25 cellular contexts compared by ENCODE assay signal in genomic region chr7:13879143-13879542, GRCh38.
DNase-seq lines count a peak whose midpoint lies in the region; ATAC-seq and TF ChIP-seq lines count a peak whose summit lies in the region.
"Had no signal": no experiment of that assay in that cellular context is flagged by ENCODE, and none has a peak within 500 bp of the region (broad histone marks: within the 10 kb centered on the region; RNA-seq: fewer than 3 reads in every experiment).

No MANE protein-coding gene starts in this region.

- peak overlapping the region; percentile 43 for H3K27ac Mint-ChIP-seq in MCF 10A (ENCODE audit: low read depth, unreplicated experiment)
- peak overlapping the region; percentile 83 for H3K27ac Mint-ChIP-seq in HFFc6
- H3K27ac Mint-ChIP-seq: CD14-positive monocyte; CD4-positive, alpha-beta memory T cell; CD4-positive, CD25-positive, alpha-beta regulatory T cell had no signal

- intact Hi-C loops in MCF 10A (cut with micrococcal nuclease): no loop called here
- intact Hi-C loops in breast epithelium (cut with DNase I; ENCODE audit: low total_unique reads): no loop called here
- intact Hi-C loops in PC-3 (cut with micrococcal nuclease): no loop called here

- POLR2A ChIA-PET in MCF 10A (lab: Yijun Ruan, JAX) (interaction anchor here (1.0 to 1.2 kb wide), 2 partner anchors 9 to 102 kb away, joined by 3 read pairs; no protein-coding TSS in a partner anchor), PC-3 (lab: Charles Lee; ENCODE audit: unreplicated experiment) (no interaction called here)

- no peak overlapping the region for H3K9ac ChIP-seq in PC-3 (ENCODE audit: low read length)
- H3K9ac ChIP-seq: BLaER1 had no signal

- BruUV-seq in MCF 10A (replicated peaks; lab: Mats Ljungman, UMichigan) (no TSS peak), PC-3 (replicated peaks; lab: Mats Ljungman, UMichigan) (no TSS peak)

- H3K27ac ChIP-seq in breast epithelium (peak overlapping the region in 1 of 2 donors; percentile 52), PC-3 (ENCODE audit: low read length) (peak overlapping the region; percentile 90)
- H3K27ac ChIP-seq: BLaER1 had no signal

- CTCF ChIA-PET in MCF 10A (lab: Yijun Ruan, JAX): no interaction called here
- CTCF ChIA-PET in PC-3 (lab: Charles Lee): no interaction called here

- H3F3A ChIP-seq in PC-3 (ENCODE audit: low read length, unreplicated experiment): peaks cover 5% of the 10 kb centered on the region

- TF ChIP-seq CTCF in MCF 10A (IDR thresholded peaks at IDR 0.05; ENCODE audit: unreplicated experiment) (no peak), breast epithelium (IDR thresholded peaks at IDR 0.05) (no peak), HFFc6 (IDR thresholded peaks at IDR 0.05) (no peak), PC-3 (conservative IDR thresholded peaks at IDR 0.05; ENCODE audit: low read depth, low read length) (no peak)

- H3K9me3 Mint-ChIP-seq in MCF 10A (ENCODE audit: unreplicated experiment): no peaks in the 10 kb centered on the region
- no peaks in the 10 kb centered on the region for H3K9me3 Mint-ChIP-seq in HFFc6

- H3K27me3 ChIP-seq in breast epithelium (no peaks in the 10 kb centered on the region), PC-3 (ENCODE audit: low read length) (no peaks in the 10 kb centered on the region)
- H3K27me3 ChIP-seq: BE2C, BLaER1 had no signal

- H3K9me3 ChIP-seq in breast epithelium (no peaks in the 10 kb centered on the region), PC-3 (ENCODE audit: low read length) (no peaks in the 10 kb centered on the region)
- H3K9me3 ChIP-seq: BE2C, BLaER1 had no signal

- no peak overlapping the region for H3K4me2 ChIP-seq in PC-3 (ENCODE audit: low read length)
- H3K4me2 ChIP-seq: BLaER1 had no signal

- H3K36me3 ChIP-seq in breast epithelium (no peaks in the 10 kb centered on the region), PC-3 (ENCODE audit: low read depth, low read length) (no peaks in the 10 kb centered on the region)
- H3K36me3 ChIP-seq: BE2C, BLaER1 had no signal

- H3K4me3 Mint-ChIP-seq in MCF 10A (ENCODE audit: unreplicated experiment): no peak overlapping the region
- peak overlapping the region; percentile 17 for H3K4me3 Mint-ChIP-seq in HFFc6
- H3K4me3 Mint-ChIP-seq: CD14-positive monocyte; CD4-positive, alpha-beta memory T cell; CD4-positive, CD25-positive, alpha-beta regulatory T cell; CD8-positive, alpha-beta memory T cell had no signal

- TF ChIP-seq POLR2A in breast epithelium (IDR thresholded peaks at IDR 0.05): no peak

- ATAC-seq in PC-3 (no peak), HG03439 (IDR thresholded peaks at IDR 0.05; ENCODE audit: unreplicated experiment) (no peak)
- ATAC-seq: GM12878 had no signal

- DNase-seq in MCF 10A (ENCODE audit: unreplicated experiment) (no peak), breast epithelium (ENCODE audit: low spot score in 2 of 2) (no peak), HFFc6 (no peak), PC-3 (no peak), activated gamma-delta T cell (lab: John Stamatoyannopoulos, UW) (no peak)
- DNase-seq in activated T-cell treated with anti-CD3 and anti-CD28 coated beads, Interleukin-2, amount 50 U/mL, for 1 hour: no peak
- DNase-seq: 8988T; ACHN; BE2C; C1 segment of cervical spinal cord; CD4-positive, alpha-beta memory T cell; CD4-positive, CD25-positive, alpha-beta regulatory T cell; CD8-positive, alpha-beta memory T cell; COR-L47; DMS 273 treated with DMSO at 0.1 percent for 48 hours; DMS153; DMS53; DMS79; DND-41; EL; GDM1 had no signal

- no peaks in the 10 kb centered on the region for H4K20me1 ChIP-seq in PC-3 (ENCODE audit: low read length)
- H4K20me1 ChIP-seq: BLaER1 had no signal

- no peaks in the 10 kb centered on the region for H3K27me3 Mint-ChIP-seq in MCF 10A (ENCODE audit: insufficient read depth, unreplicated experiment)
- H3K27me3 Mint-ChIP-seq in HFFc6 (ENCODE audit: insufficient read depth): no peaks in the 10 kb centered on the region
- H3K27me3 Mint-ChIP-seq: CD4-positive, alpha-beta memory T cell; CD8-positive, alpha-beta memory T cell had no signal

- H3K4me1 ChIP-seq in breast epithelium: no peaks in the 10 kb centered on the region
- H3K4me1 ChIP-seq in PC-3 (ENCODE audit: insufficient read depth, low read length): peaks cover 42% of the 10 kb centered on the region
- H3K4me1 ChIP-seq: BE2C, BLaER1 had no signal

- no peak overlapping the region for H2AFZ ChIP-seq in PC-3 (ENCODE audit: low read length)

- H3K79me2 ChIP-seq in PC-3 (ENCODE audit: low read length): no peaks in the 10 kb centered on the region

- H3K4me3 ChIP-seq in breast epithelium (no peak overlapping the region), PC-3 (ENCODE audit: low read length) (no peak overlapping the region)
- H3K4me3 ChIP-seq: BLaER1, GM12878 had no signal

- peaks cover 41% of the 10 kb centered on the region for H3K4me1 Mint-ChIP-seq in MCF 10A (ENCODE audit: insufficient read depth, unreplicated experiment)
- peaks cover 68% of the 10 kb centered on the region for H3K4me1 Mint-ChIP-seq in HFFc6 (ENCODE audit: low read depth)
- H3K4me1 Mint-ChIP-seq: CD4-positive, CD25-positive, alpha-beta regulatory T cell had no signal

- no peaks in the 10 kb centered on the region for H3K9me2 ChIP-seq in PC-3 (replicated peaks; ENCODE audit: low read length)

- no peaks in the 10 kb centered on the region for H3K36me3 Mint-ChIP-seq in MCF 10A (ENCODE audit: insufficient read depth, unreplicated experiment)
- peaks cover 5% of the 10 kb centered on the region for H3K36me3 Mint-ChIP-seq in HFFc6 (ENCODE audit: low read depth)
- H3K36me3 Mint-ChIP-seq: CD14-positive monocyte; CD4-positive, alpha-beta memory T cell; CD4-positive, CD25-positive, alpha-beta regulatory T cell had no signal
